28 cellular contexts compared by ENCODE assay signal in genomic region chr16:1583180-1583579, GRCh38. TPM values are rescaled to one million over a fixed set of nuclear protein-coding genes. Genes with fewer than 3 reads are reported as not detected.
DNase-seq lines count a peak whose midpoint lies in the region; ATAC-seq, FAIRE-seq and TF ChIP-seq lines count a peak whose summit lies in the region.
"Had no signal": no experiment of that assay in that cellular context is flagged by ENCODE, and none has a peak within 500 bp of the region (broad histone marks: within the 10 kb centered on the region; RNA-seq: fewer than 3 reads in every experiment).

No MANE protein-coding gene starts in this region.

- no peak for TF ChIP-seq EP300 in HepG2 (IDR thresholded peaks at IDR 0.05; ENCODE audit: low read depth in 2 of 2, low read length in 2 of 2)
- no peak for TF ChIP-seq EP300 in HepG2 (CRISPR knock-in tag; IDR thresholded peaks at IDR 0.05; ENCODE audit: borderline replicate concordance)
- no peak for TF ChIP-seq EP300 in H1 (IDR thresholded peaks at IDR 0.05; ENCODE audit: borderline replicate concordance in 1 of 2, low read depth in 2 of 2, low read length in 2 of 2)
- TF ChIP-seq EP300 in tibial nerve (IDR thresholded peaks at IDR 0.05) = no peak

- DNase-seq in HepG2 (ENCODE audit: low spot score) (no peak), right lobe of liver (no peak), HFFc6 (no peak), H1 (ENCODE audit: low read depth in 1 of 2, low spot score in 2 of 2) (no peak), osteoblast (ENCODE audit: insufficient read length, low spot score, missing footprints) (peak; percentile 31), mesenteric fat pad (ENCODE audit: low spot score) (no peak), tibial nerve (ENCODE audit: low spot score in 2 of 2) (no peak), hepatocyte (ENCODE audit: low spot score) (no peak)
- DNase-seq: C1 segment of cervical spinal cord; CD4-positive, alpha-beta memory T cell; COR-L47; EL; GF-D8; NCI-H1092; NCI-H1417 treated with DMSO at 0.1 percent for 48 hours; NCI-H1694 treated with DMSO at 0.1 percent for 48 hours; NCI-H2081 treated with DMSO at 0.1 percent for 48 hours; NCI-H2171; NCI-H524 treated with DMSO at 0.1 percent for 48 hours; NCI-H774; SJCRH30 had no signal

- H3K23ac ChIP-seq in H1 (ENCODE audit: insufficient read length) = no peak overlapping the region

- FAIRE-seq in HepG2 (lab: Jason Lieb, UNC) = no peak
- no peak for FAIRE-seq in H1 (lab: Jason Lieb, UNC)
- FAIRE-seq: GM12891 had no signal

- no peak overlapping the region for H3K4ac ChIP-seq in H1 (replicated peaks; ENCODE audit: insufficient read length, low read depth, low read length)

- H3K4me2 ChIP-seq in HepG2 (ENCODE audit: low read depth, low read length) (no peak overlapping the region), H1 (ENCODE audit: insufficient read depth in 1 of 2, low read depth in 2 of 2, low read length in 2 of 2) (no peak overlapping the region), osteoblast (ENCODE audit: insufficient read depth, low read length) (no peak overlapping the region), hepatocyte (no peak overlapping the region)

- no peak overlapping the region for H2AK5ac ChIP-seq in H1 (ENCODE audit: low read depth, low read length)

- H3K36me3 Mint-ChIP-seq in HFFc6 (ENCODE audit: low read depth) = peaks cover 8% of the 10 kb centered on the region; the same call in 1 of the 2 replicates

- no peaks in the 10 kb centered on the region for H3K79me1 ChIP-seq in H1 (ENCODE audit: low read depth, low read length)

- H3K9me3 ChIP-seq in HepG2 (ENCODE audit: low read length) (no peaks in the 10 kb centered on the region), right lobe of liver (no peaks in the 10 kb centered on the region), H1 (ENCODE audit: insufficient read depth in 2 of 2, low read depth in 1 of 2, low read length in 1 of 2) (no peaks in the 10 kb centered on the region), osteoblast (ENCODE audit: low read depth, low read length) (no peaks in the 10 kb centered on the region), tibial nerve (no peaks in the 10 kb centered on the region), hepatocyte (ENCODE audit: low read depth) (no peaks in the 10 kb centered on the region)
- H3K9me3 ChIP-seq: HAP-1, SJCRH30 had no signal

- no peak overlapping the region for H3K27ac Mint-ChIP-seq in HFFc6
- H3K27ac Mint-ChIP-seq: CD4-positive, alpha-beta memory T cell; IgD-negative memory B cell had no signal

- H3K27me3 ChIP-seq in HepG2 (ENCODE audit: control insufficient read depth in 1 of 2, insufficient read depth in 2 of 2, low read length in 2 of 2) (no peaks in the 10 kb centered on the region), right lobe of liver (no peaks in the 10 kb centered on the region), H1 (replicated peaks in 1 of 4; ENCODE audit: control insufficient read depth in 3 of 4, extremely low read depth in 1 of 4, insufficient read depth in 3 of 4, low read length in 3 of 4) (no peaks in the 10 kb centered on the region), osteoblast (ENCODE audit: insufficient read depth, low read length) (no peaks in the 10 kb centered on the region), tibial nerve (no peaks in the 10 kb centered on the region), hepatocyte (no peaks in the 10 kb centered on the region)
- H3K27me3 ChIP-seq: SJCRH30 had no signal

- CTCF ChIA-PET in HepG2 (lab: Yijun Ruan, JAX; ENCODE audit: low intra/inter-chr PET ratio, low total read pairs) (no interaction called here), H1 (lab: Charles Lee; ENCODE audit: partially characterized antibody) (interaction anchor here (1.2 kb wide), 1 partner anchor 105 kb away, joined by 3 read pairs; no protein-coding TSS in a partner anchor)

- no peaks in the 10 kb centered on the region for H3K23me2 ChIP-seq in H1 (ENCODE audit: low read depth, low read length)

- no peaks in the 10 kb centered on the region for H3K9me3 Mint-ChIP-seq in HFFc6
- H3K9me3 Mint-ChIP-seq: CD4-positive, alpha-beta memory T cell had no signal

- intact Hi-C loops in HepG2 (cut with micrococcal nuclease; ENCODE audit: unreplicated experiment) (no loop called here), right lobe of liver (cut with DNase I) (no loop called here)

- in situ Hi-C loops in HepG2 (cut with HindIII; ENCODE audit: extremely low pct_ligation_motif_present, low pct_unique_long_range_greater_than_20kb) = no loop called here

- no peak overlapping the region for H3K4me3 Mint-ChIP-seq in HFFc6
- H3K4me3 Mint-ChIP-seq: CD4-positive, alpha-beta memory T cell; IgD-negative memory B cell had no signal

- 93% methylated on average over 13 of the region's 15 CpGs for WGBS in HepG2 (ENCODE audit: low lambda C conversion rate)
- 91% methylated on average over 12 of the region's 15 CpGs for WGBS in right lobe of liver (ENCODE audit: insufficient coverage, low coverage, low lambda C conversion rate, missing lambda C conversion rate)
- 94% methylated on average over 15 of the region's 15 CpGs; no CpG with 5 or more reads in 1 of the 2 experiments for WGBS in H1 (ENCODE audit: extremely low coverage in 1 of 2, insufficient coverage in 1 of 2, insufficient read length in 1 of 2, insufficient replicate concordance in 2 of 2, low coverage in 1 of 2, low lambda C conversion rate in 2 of 2, missing lambda C conversion rate in 1 of 2), 2 experiments
- 84 to 87% methylated on average over 15 of the region's 15 CpGs for WGBS in tibial nerve, 2 donors
- WGBS in hepatocyte (ENCODE audit: low lambda C conversion rate, missing lambda C conversion rate) = 94% methylated on average over 15 of the region's 15 CpGs

- no peaks in the 10 kb centered on the region for H3K4me1 Mint-ChIP-seq in HFFc6 (ENCODE audit: low read depth)

- H2BK20ac ChIP-seq in H1 (ENCODE audit: low read length) = no peak overlapping the region

- H3K14ac ChIP-seq in H1 (ENCODE audit: insufficient read length) = no peak overlapping the region

- POLR2A ChIA-PET in HepG2 (lab: Yijun Ruan, JAX) (no interaction called here), H1 (lab: Charles Lee; ENCODE audit: partially characterized antibody) (no interaction called here)

- no peak for TF ChIP-seq POLR2A in HepG2 (IDR thresholded peaks at IDR 0.05; ENCODE audit: insufficient read depth in 1 of 2, low read depth in 2 of 2, low read length in 2 of 2)
- no peak for TF ChIP-seq POLR2A in right lobe of liver (IDR thresholded peaks at IDR 0.05)
- no peak for TF ChIP-seq POLR2A in H1 (IDR thresholded peaks at IDR 0.05; ENCODE audit: control extremely low read depth in 1 of 2, low read depth in 2 of 2, low read length in 2 of 2)
- TF ChIP-seq POLR2A in tibial nerve (IDR thresholded peaks at IDR 0.05) = no peak

- TF ChIP-seq RAD21 in HepG2 (CRISPR knock-in tag; IDR thresholded peaks at IDR 0.05) = no peak
- TF ChIP-seq RAD21 in H1 (IDR thresholded peaks at IDR 0.05 in 1 of 2, conservative IDR thresholded peaks at IDR 0.05 in 1 of 2; ENCODE audit: low read depth in 2 of 2, low read length in 2 of 2) = no peak

- no peak overlapping the region for H2AFZ ChIP-seq in HepG2 (ENCODE audit: low read length)
- H2AFZ ChIP-seq in H1 (ENCODE audit: low read length) = no peak overlapping the region
- no peak overlapping the region for H2AFZ ChIP-seq in osteoblast (ENCODE audit: low read length)
- H2AFZ ChIP-seq in hepatocyte = no peak overlapping the region

- H3K36me3 ChIP-seq in HepG2 (replicated peaks in 1 of 2; ENCODE audit: control insufficient read depth in 1 of 2, insufficient read depth in 2 of 2, low read length in 2 of 2) (peaks cover 10 to 42% of the 10 kb centered on the region in 2 experiments; a peak in 4 of 5 replicates), right lobe of liver (peaks cover 0 to 10% (median under 1%) of the 10 kb centered on the region in 4 donors), H1 (ENCODE audit: control insufficient read depth in 2 of 4, insufficient read depth in 4 of 4, low read length in 3 of 4) (peaks cover 3 to 32% (median 22%) of the 10 kb centered on the region in 4 experiments; a peak in 6 of 8 replicates), osteoblast (ENCODE audit: insufficient read depth, low read length) (peaks cover 25% of the 10 kb centered on the region), tibial nerve (peaks cover 0 to 97% (median 2%) of the 10 kb centered on the region in 3 donors), hepatocyte (replicated peaks; ENCODE audit: insufficient read depth, low read depth) (no peaks in the 10 kb centered on the region)
- H3K36me3 ChIP-seq: HAP-1, SJCRH30 had no signal

- H3K9ac ChIP-seq in HepG2 (ENCODE audit: insufficient read depth, low read depth, low read length) = no peak overlapping the region
- no peak overlapping the region for H3K9ac ChIP-seq in H1 (replicated peaks in 1 of 4; ENCODE audit: extremely low read depth in 1 of 4, low read depth in 3 of 4, low read length in 3 of 4)

- H3K79me2 ChIP-seq in HepG2 (ENCODE audit: insufficient read depth, low read length) (no peaks in the 10 kb centered on the region), H1 (ENCODE audit: control insufficient read depth in 1 of 2, insufficient read depth in 2 of 2, low read length in 2 of 2) (no peaks in the 10 kb centered on the region), osteoblast (ENCODE audit: insufficient read depth, low read length) (no peaks in the 10 kb centered on the region), hepatocyte (no peaks in the 10 kb centered on the region)

- no TSS peak for BruUV-seq in HepG2 (replicated peaks; lab: Mats Ljungman, UMichigan)

- H3K27ac ChIP-seq in HepG2 (ENCODE audit: extremely low read length, insufficient read depth, low read length) (no peak overlapping the region), right lobe of liver (no peak overlapping the region), H1 (ENCODE audit: low read depth, low read length) (no peak overlapping the region), osteoblast (ENCODE audit: low read depth, low read length) (no peak overlapping the region), tibial nerve (no peak overlapping the region), hepatocyte (no peak overlapping the region)
- H3K27ac ChIP-seq: 22Rv1, SJCRH30 had no signal

- no peak overlapping the region for H4K5ac ChIP-seq in H1 (ENCODE audit: insufficient read length, low read depth, low read length)

- no peaks in the 10 kb centered on the region for H3K9me2 ChIP-seq in hepatocyte (replicated peaks; ENCODE audit: insufficient read depth)

- no peak overlapping the region for H3K56ac ChIP-seq in H1 (replicated peaks; ENCODE audit: insufficient read length, low read depth, low read length)

- peaks cover 8% of the 10 kb centered on the region for H3K27me3 Mint-ChIP-seq in HFFc6 (ENCODE audit: insufficient read depth)
- H3K27me3 Mint-ChIP-seq: CD4-positive, alpha-beta memory T cell; IgD-negative memory B cell had no signal

- no peak for TF ChIP-seq CTCF in HepG2 (CRISPR knock-in tag; IDR thresholded peaks at IDR 0.05)
- no peak for TF ChIP-seq CTCF in right lobe of liver (IDR thresholded peaks at IDR 0.05)
- 0 out of 2 replicates have a peak, but pooled peaks have one; percentile 14 for TF ChIP-seq CTCF in HFFc6 (IDR thresholded peaks at IDR 0.05)
- peak in 2 of 3 experiments; percentile 32 to 37; a peak in 2 of 4 replicates for TF ChIP-seq CTCF in H1 (IDR thresholded peaks at IDR 0.05; ENCODE audit: control extremely low read depth in 1 of 3, insufficient read depth in 1 of 3, low read depth in 1 of 3, low read length in 3 of 3)
- TF ChIP-seq CTCF in osteoblast (IDR thresholded peaks at IDR 0.05; ENCODE audit: extremely low read depth, low read depth, low read length) = no peak
- no peak for TF ChIP-seq CTCF in tibial nerve (IDR thresholded peaks at IDR 0.05)
- TF ChIP-seq CTCF in hepatocyte (IDR thresholded peaks at IDR 0.05; ENCODE audit: poor library complexity) = no peak

- H2BK5ac ChIP-seq in H1 (ENCODE audit: low read depth, low read length) = no peak overlapping the region

- peak overlapping the region; percentile 28; the same call in 1 of the 2 replicates for H4K8ac ChIP-seq in H1 (ENCODE audit: extremely low read depth, insufficient read depth, low read length)

- H4K91ac ChIP-seq in H1 (replicated peaks; ENCODE audit: insufficient read length, low read length) = no peak overlapping the region

- no peak overlapping the region for H2BK15ac ChIP-seq in H1 (ENCODE audit: low read length)

- no peak overlapping the region for H3K18ac ChIP-seq in H1 (ENCODE audit: extremely low read depth, low read length)

- no peak overlapping the region for H2BK12ac ChIP-seq in H1 (ENCODE audit: low read depth, low read length)

- no peaks in the 10 kb centered on the region for H4K20me1 ChIP-seq in HepG2 (ENCODE audit: insufficient read depth, low read length)
- H4K20me1 ChIP-seq in H1 (replicated peaks in 1 of 2; ENCODE audit: control insufficient read depth in 1 of 2, insufficient read depth in 2 of 2, low read length in 2 of 2) = peaks cover 0 to 3% of the 10 kb centered on the region in 2 experiments
- H4K20me1 ChIP-seq in osteoblast (ENCODE audit: insufficient read depth, low read length) = no peaks in the 10 kb centered on the region
- H4K20me1 ChIP-seq in hepatocyte (ENCODE audit: insufficient read depth, poor library complexity, severe bottlenecking) = no peaks in the 10 kb centered on the region

- ATAC-seq in HepG2 = no peak
- ATAC-seq in right lobe of liver = no peak
- ATAC-seq: Right ventricle myocardium inferior, SK-N-SH treated with all-trans-retinoic acid at 6 μM for 48 hours had no signal

- no peak overlapping the region for H2BK120ac ChIP-seq in H1 (replicated peaks; ENCODE audit: low read depth, low read length)

- peaks cover 11% of the 10 kb centered on the region for H3K4me1 ChIP-seq in HepG2 (ENCODE audit: insufficient read depth, low read length)
- no peaks in the 10 kb centered on the region for H3K4me1 ChIP-seq in right lobe of liver
- no peaks in the 10 kb centered on the region for H3K4me1 ChIP-seq in H1 (replicated peaks in 1 of 4; ENCODE audit: control insufficient read depth in 3 of 4, insufficient read depth in 4 of 4, low read length in 3 of 4)
- no peaks in the 10 kb centered on the region for H3K4me1 ChIP-seq in osteoblast (ENCODE audit: insufficient read depth, low read length)
- H3K4me1 ChIP-seq in tibial nerve = no peaks in the 10 kb centered on the region
- no peaks in the 10 kb centered on the region for H3K4me1 ChIP-seq in hepatocyte (ENCODE audit: insufficient read depth)
- H3K4me1 ChIP-seq: HAP-1, SJCRH30 had no signal

- H3K4me3 ChIP-seq in HepG2 (replicated peaks in 1 of 3; ENCODE audit: insufficient read depth in 1 of 3, low read depth in 2 of 3, low read length in 3 of 3) (no peak overlapping the region), right lobe of liver (no peak overlapping the region), H1 (ENCODE audit: extremely low read depth in 1 of 4, insufficient read depth in 2 of 4, low read depth in 3 of 4, low read length in 4 of 4) (no peak overlapping the region), osteoblast (ENCODE audit: insufficient read depth, low read length) (no peak overlapping the region), tibial nerve (no peak overlapping the region), hepatocyte (no peak overlapping the region)
- H3K4me3 ChIP-seq: HAP-1, SJCRH30 had no signal

RNA-seq across cellular contexts. Expression of gene IFT140, which starts 28.7 kb away (rescaled TPM):
- total RNA-seq in HepG2 (2016; rRNA removed; fragmentation: Illumina TruSeq; extraction: Trizol) (7.8 and 9.5 TPM in 2 replicates), right lobe of liver (1 to 10 TPM; 2.9 to 8.9 (median 5.4) TPM), osteoblast (37.1 and 38.0 TPM in 2 replicates), mesenteric fat pad (12.7 TPM), tibial nerve (10 to 100 TPM; 26.8 to 49.5 (median 41.6) TPM), hepatocyte (18.8 and 21.5 TPM in 2 replicates)
- total RNA-seq in HepG2 (2016; cell fraction: cytosol; rRNA removed; fragmentation: Illumina TruSeq; extraction: Trizol; ENCODE audit: low read depth) = 2.3 and 2.6 TPM in 2 replicates
- total RNA-seq in HepG2 (2016; cell fraction: insoluble cytoplasmic fraction; rRNA removed; fragmentation: Illumina TruSeq; extraction: Trizol) = 7.1 and 10.5 TPM in 2 replicates
- 3.8 TPM in 2 replicates for total RNA-seq in HepG2 (2016; cell fraction: membrane; rRNA removed; fragmentation: Illumina TruSeq; extraction: Trizol)
- total RNA-seq in HepG2 (2016; cell fraction: nucleus; rRNA removed; fragmentation: Illumina TruSeq; extraction: Trizol) = 11.8 and 12.8 TPM in 2 replicates
- polyA plus RNA-seq in HepG2 (2011; rRNA removed) (5.8 and 7.0 TPM in 2 replicates), H1 (2011; rRNA removed) (9.7 and 16.1 TPM in 2 replicates), hepatocyte (18.5 and 22.9 TPM in 2 replicates)
- 2.9 and 4.1 TPM in 2 replicates for polyA plus RNA-seq in HepG2 (2011; cell fraction: cytosol; rRNA removed)
- polyA plus RNA-seq in HepG2 (2011; cell fraction: nucleus; rRNA removed) = 37.4 and 49.4 TPM in 2 replicates
- polyA plus RNA-seq in HepG2 (2012) = 6.3 and 6.8 TPM in 2 replicates
- 0.67 and 0.86 TPM in 2 replicates for polyA plus RNA-seq in HepG2 (2016; cell fraction: cytosol; fragmentation: Illumina TruSeq; extraction: Trizol; ENCODE audit: low read depth)
- polyA plus RNA-seq in HepG2 (2016; cell fraction: insoluble cytoplasmic fraction; fragmentation: Illumina TruSeq; extraction: Trizol; ENCODE audit: low read depth) = 3.7 and 5.8 TPM in 2 replicates
- 1.1 and 1.2 TPM in 2 replicates for polyA plus RNA-seq in HepG2 (2016; cell fraction: membrane; fragmentation: Illumina TruSeq; extraction: Trizol; ENCODE audit: low read depth)
- polyA plus RNA-seq in HepG2 (2016; cell fraction: nucleus; fragmentation: Illumina TruSeq; extraction: Trizol; ENCODE audit: insufficient read depth, low read depth) = 22.2 TPM in 2 replicates
- polyA minus RNA-seq in HepG2 (2011; rRNA and poly(A)+ RNA removed; ENCODE audit: low replicate concordance) = 16.9 and 18.0 TPM in 2 replicates
- 3.3 and 3.7 TPM in 2 replicates for polyA minus RNA-seq in HepG2 (2011; cell fraction: cytosol; rRNA and poly(A)+ RNA removed)
- 21.0 and 26.9 TPM in 2 replicates for polyA minus RNA-seq in HepG2 (2011; cell fraction: nucleus; rRNA and poly(A)+ RNA removed)
- 10 to 100 TPM; 11.1 to 15.6 (median 13.2) TPM for total RNA-seq in HFFc6 (2021; fragmentation: NEBNext Ultra II Directional; extraction: Animal tissue kit (Norgen Biotek cat#: 25700))
- 20.6 and 20.9 TPM in 2 replicates for total RNA-seq in H1 (2021; fragmentation: NEBNext Ultra II Directional; extraction: Animal tissue kit (Norgen Biotek cat#: 25700))
- polyA plus RNA-seq in H1 (2011; cell fraction: cytosol; rRNA removed) = 12.5 TPM
- 49.0 TPM for polyA plus RNA-seq in H1 (2011; cell fraction: nucleus; rRNA removed)
- polyA plus RNA-seq in H1 (2012, experiment 1 of 2) = 14.1 to 26.4 TPM (median 19.7 TPM) in 4 replicates
- 12.9 TPM for polyA plus RNA-seq in H1 (2012, experiment 2 of 2)
- 8.0 TPM for polyA plus RNA-seq in H1 (2013, experiment 1 of 2)
- 7.3 TPM for polyA plus RNA-seq in H1 (2013, experiment 2 of 2)
- polyA minus RNA-seq in H1 (2011; rRNA and poly(A)+ RNA removed) = 26.4 and 41.3 TPM in 2 replicates
- polyA minus RNA-seq in H1 (2011; cell fraction: cytosol; rRNA and poly(A)+ RNA removed) = 15.2 TPM
- polyA minus RNA-seq in H1 (2011; cell fraction: nucleus; rRNA and poly(A)+ RNA removed) = 43.1 TPM

RNA-seq across cellular contexts. Expression of gene CRAMP1, which starts 29.0 kb away (rescaled TPM):
- total RNA-seq in HepG2 (2016; rRNA removed; fragmentation: Illumina TruSeq; extraction: Trizol) (6.6 and 6.8 TPM in 2 replicates), right lobe of liver (1 to 10 TPM; 2.9 to 8.4 (median 5.8) TPM), osteoblast (9.7 and 11.2 TPM in 2 replicates), mesenteric fat pad (15.4 TPM), tibial nerve (10 to 100 TPM; 11.6 to 30.6 (median 17.8) TPM), hepatocyte (7.0 and 8.2 TPM in 2 replicates)
- total RNA-seq in HepG2 (2016; cell fraction: cytosol; rRNA removed; fragmentation: Illumina TruSeq; extraction: Trizol; ENCODE audit: low read depth) = 4.6 and 4.8 TPM in 2 replicates
- 4.8 and 6.7 TPM in 2 replicates for total RNA-seq in HepG2 (2016; cell fraction: insoluble cytoplasmic fraction; rRNA removed; fragmentation: Illumina TruSeq; extraction: Trizol)
- 3.4 and 4.3 TPM in 2 replicates for total RNA-seq in HepG2 (2016; cell fraction: membrane; rRNA removed; fragmentation: Illumina TruSeq; extraction: Trizol)
- 8.4 and 8.5 TPM in 2 replicates for total RNA-seq in HepG2 (2016; cell fraction: nucleus; rRNA removed; fragmentation: Illumina TruSeq; extraction: Trizol)
- polyA plus RNA-seq in HepG2 (2011; rRNA removed) (9.7 and 13.0 TPM in 2 replicates), H1 (2011; rRNA removed) (19.2 and 31.0 TPM in 2 replicates), hepatocyte (6.7 and 9.9 TPM in 2 replicates)
- polyA plus RNA-seq in HepG2 (2011; cell fraction: cytosol; rRNA removed) = 5.7 and 6.6 TPM in 2 replicates
- polyA plus RNA-seq in HepG2 (2011; cell fraction: nucleus; rRNA removed) = 25.2 and 30.8 TPM in 2 replicates
- polyA plus RNA-seq in HepG2 (2012) = 6.5 and 9.3 TPM in 2 replicates
- 0.15 and 0.21 TPM in 2 replicates for polyA plus RNA-seq in HepG2 (2016; cell fraction: cytosol; fragmentation: Illumina TruSeq; extraction: Trizol; ENCODE audit: low read depth)
- polyA plus RNA-seq in HepG2 (2016; cell fraction: insoluble cytoplasmic fraction; fragmentation: Illumina TruSeq; extraction: Trizol; ENCODE audit: low read depth) = 3.6 and 5.5 TPM in 2 replicates
- polyA plus RNA-seq in HepG2 (2016; cell fraction: membrane; fragmentation: Illumina TruSeq; extraction: Trizol; ENCODE audit: low read depth) = 0.46 and 0.65 TPM in 2 replicates
- 24.3 and 25.2 TPM in 2 replicates for polyA plus RNA-seq in HepG2 (2016; cell fraction: nucleus; fragmentation: Illumina TruSeq; extraction: Trizol; ENCODE audit: insufficient read depth, low read depth)
- 18.6 and 18.8 TPM in 2 replicates for polyA minus RNA-seq in HepG2 (2011; rRNA and poly(A)+ RNA removed; ENCODE audit: low replicate concordance)
- polyA minus RNA-seq in HepG2 (2011; cell fraction: cytosol; rRNA and poly(A)+ RNA removed) = 7.2 and 8.2 TPM in 2 replicates
- polyA minus RNA-seq in HepG2 (2011; cell fraction: nucleus; rRNA and poly(A)+ RNA removed) = 9.7 and 13.7 TPM in 2 replicates
- total RNA-seq in HFFc6 (2021; fragmentation: NEBNext Ultra II Directional; extraction: Animal tissue kit (Norgen Biotek cat#: 25700)) = 10 to 100 TPM; 10.7 to 14.2 (median 12.4) TPM
- 23.2 and 26.2 TPM in 2 replicates for total RNA-seq in H1 (2021; fragmentation: NEBNext Ultra II Directional; extraction: Animal tissue kit (Norgen Biotek cat#: 25700))
- polyA plus RNA-seq in H1 (2011; cell fraction: cytosol; rRNA removed) = 13.1 TPM
- 52.6 TPM for polyA plus RNA-seq in H1 (2011; cell fraction: nucleus; rRNA removed)
- polyA plus RNA-seq in H1 (2012, experiment 1 of 2) = 16.3 to 23.4 TPM (median 19.7 TPM) in 4 replicates
- 8.7 TPM for polyA plus RNA-seq in H1 (2012, experiment 2 of 2)
- polyA plus RNA-seq in H1 (2013, experiment 1 of 2) = 10.7 TPM
- 11.4 TPM for polyA plus RNA-seq in H1 (2013, experiment 2 of 2)
- 20.1 and 23.0 TPM in 2 replicates for polyA minus RNA-seq in H1 (2011; rRNA and poly(A)+ RNA removed)
- polyA minus RNA-seq in H1 (2011; cell fraction: cytosol; rRNA and poly(A)+ RNA removed) = 13.2 TPM
- 18.7 TPM for polyA minus RNA-seq in H1 (2011; cell fraction: nucleus; rRNA and poly(A)+ RNA removed)

RNA-seq across cellular contexts. Expression of gene TMEM204, which starts 49.7 kb away (rescaled TPM):
- total RNA-seq in HepG2 (2016; rRNA removed; fragmentation: Illumina TruSeq; extraction: Trizol) (not detected in 2 replicates), right lobe of liver (10 to 100 TPM in 2 of 6 experiments, 1 to 10 TPM in 4; 4.7 to 18.7 (median 8.9) TPM), osteoblast (7.7 and 8.3 TPM in 2 replicates), mesenteric fat pad (37.2 TPM), tibial nerve (10 to 100 TPM; 46.3 to 53.7 (median 48.9) TPM), hepatocyte (4.7 and 5.4 TPM in 2 replicates)
- not detected in 2 replicates for total RNA-seq in HepG2 (2016; cell fraction: cytosol; rRNA removed; fragmentation: Illumina TruSeq; extraction: Trizol; ENCODE audit: low read depth)
- not detected in 2 replicates for total RNA-seq in HepG2 (2016; cell fraction: insoluble cytoplasmic fraction; rRNA removed; fragmentation: Illumina TruSeq; extraction: Trizol)
- total RNA-seq in HepG2 (2016; cell fraction: membrane; rRNA removed; fragmentation: Illumina TruSeq; extraction: Trizol) = not detected in 2 replicates
- not detected in 2 replicates for total RNA-seq in HepG2 (2016; cell fraction: nucleus; rRNA removed; fragmentation: Illumina TruSeq; extraction: Trizol)
- polyA plus RNA-seq in HepG2 (2011; rRNA removed) (not detected in 2 replicates), H1 (2011; rRNA removed) (0.03 TPM in 1 of 2 replicates, not detected in the other), hepatocyte (2.7 and 4.3 TPM in 2 replicates)
- not detected in 2 replicates for polyA plus RNA-seq in HepG2 (2011; cell fraction: cytosol; rRNA removed)
- polyA plus RNA-seq in HepG2 (2011; cell fraction: nucleus; rRNA removed) = not detected in 2 replicates
- not detected in 2 replicates for polyA plus RNA-seq in HepG2 (2012)
- not detected in 2 replicates for polyA plus RNA-seq in HepG2 (2016; cell fraction: cytosol; fragmentation: Illumina TruSeq; extraction: Trizol; ENCODE audit: low read depth)
- not detected in 2 replicates for polyA plus RNA-seq in HepG2 (2016; cell fraction: insoluble cytoplasmic fraction; fragmentation: Illumina TruSeq; extraction: Trizol; ENCODE audit: low read depth)
- polyA plus RNA-seq in HepG2 (2016; cell fraction: membrane; fragmentation: Illumina TruSeq; extraction: Trizol; ENCODE audit: low read depth) = not detected in 2 replicates
- not detected in 2 replicates for polyA plus RNA-seq in HepG2 (2016; cell fraction: nucleus; fragmentation: Illumina TruSeq; extraction: Trizol; ENCODE audit: insufficient read depth, low read depth)
- polyA minus RNA-seq in HepG2 (2011; rRNA and poly(A)+ RNA removed; ENCODE audit: low replicate concordance) = not detected in 2 replicates
- polyA minus RNA-seq in HepG2 (2011; cell fraction: cytosol; rRNA and poly(A)+ RNA removed) = not detected in 2 replicates
- not detected in 2 replicates for polyA minus RNA-seq in HepG2 (2011; cell fraction: nucleus; rRNA and poly(A)+ RNA removed)
- total RNA-seq in HFFc6 (2021; fragmentation: NEBNext Ultra II Directional; extraction: Animal tissue kit (Norgen Biotek cat#: 25700)) = 10 to 100 TPM; 15.4 to 28.5 (median 16.2) TPM
- total RNA-seq in H1 (2021; fragmentation: NEBNext Ultra II Directional; extraction: Animal tissue kit (Norgen Biotek cat#: 25700)) = not detected in 2 replicates
- polyA plus RNA-seq in H1 (2011; cell fraction: cytosol; rRNA removed) = 0.05 TPM
- not detected for polyA plus RNA-seq in H1 (2011; cell fraction: nucleus; rRNA removed)
- 0.12 to 0.37 TPM (median 0.21 TPM) in 4 replicates for polyA plus RNA-seq in H1 (2012, experiment 1 of 2)
- polyA plus RNA-seq in H1 (2012, experiment 2 of 2) = 0.16 TPM
- 0.08 TPM for polyA plus RNA-seq in H1 (2013, experiment 1 of 2)
- 0.02 TPM for polyA plus RNA-seq in H1 (2013, experiment 2 of 2)
- polyA minus RNA-seq in H1 (2011; rRNA and poly(A)+ RNA removed) = not detected in 2 replicates
- not detected for polyA minus RNA-seq in H1 (2011; cell fraction: cytosol; rRNA and poly(A)+ RNA removed)
- polyA minus RNA-seq in H1 (2011; cell fraction: nucleus; rRNA and poly(A)+ RNA removed) = not detected
- total RNA-seq: RPMI7951 had no signal

Comparison
In these comparisons a context has a peak if more than half of its experiments do, and no peak if none do; other contexts are left out.
1. CTCF ChIP-seq: peak in HFFc6 (single experiment) and H1 (2 of 3); none in HepG2 (single experiment), right lobe of liver (0 of 4), osteoblast (single experiment), tibial nerve (0 of 5) and hepatocyte (single experiment).
2. Of the 41 proteins assayed by ChIP-seq in both HepG2 and H1: peak only in HepG2: none; only in H1: CTCF and MAX; in both: none; in neither: 39.